7 cellular contexts compared by ENCODE assay signal in the genomic region with DNA sequence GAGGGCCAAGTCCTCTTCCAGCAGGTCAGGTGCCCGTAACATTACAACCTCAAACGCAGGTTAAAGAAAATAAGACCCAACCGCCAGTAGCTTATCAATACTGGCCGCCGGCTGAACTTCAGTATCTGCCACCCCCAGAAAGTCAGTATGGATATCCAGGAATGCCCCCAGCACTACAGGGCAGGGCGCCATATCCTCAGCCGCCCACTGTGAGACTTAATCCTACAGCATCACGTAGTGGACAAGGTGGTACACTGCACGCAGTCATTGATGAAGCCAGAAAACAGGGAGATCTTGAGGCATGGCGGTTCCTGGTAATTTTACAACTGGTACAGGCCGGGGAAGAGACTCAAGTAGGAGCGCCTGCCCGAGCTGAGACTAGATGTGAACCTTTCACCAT. TPM values are rescaled to one million over a fixed set of nuclear protein-coding genes. Genes with fewer than 3 reads are reported as not detected.
DNase-seq lines count a peak whose midpoint lies in the region; ATAC-seq, FAIRE-seq and TF ChIP-seq lines count a peak whose summit lies in the region.
"Not testable (repeated sequence)": the region's sequence is repeated elsewhere in the genome, so short reads cannot be mapped to it uniquely, and the experiment has no call there.

No MANE protein-coding gene starts in this region.

- POLR2A ChIA-PET in K562 (lab: Yijun Ruan, JAX): not testable (repeated sequence)

- DNase-seq in GM23248: peak; percentile 75
- DNase-seq in K562 (ENCODE audit: extremely low read depth in 1 of 4, low spot score in 3 of 4): peak; percentile 17 to 82 (median 34)
- peak in 2 of 5 donors; percentile 20 to 39 for DNase-seq in heart left ventricle

- ATAC-seq in HG03469 (IDR thresholded peaks at IDR 0.05; ENCODE audit: unreplicated experiment) (peak; percentile 78), K562 (peak; percentile 96), heart left ventricle (peak in 3 of 4 donors; percentile 56 to 78 (median 73))

- H4K20me1 ChIP-seq in GM23248 (ENCODE audit: insufficient read depth); SU-DHL-6 (ENCODE audit: low read depth, low read length); K562 (replicated peaks; ENCODE audit: control insufficient read depth, insufficient read depth, low read length); neural cell (ENCODE audit: insufficient read depth): not testable (repeated sequence)

- intact Hi-C loops in K562 (cut with micrococcal nuclease): not testable (repeated sequence)
- intact Hi-C loops in heart left ventricle (cut with DNase I): loop anchor here in 4 of 10 donors (10.0 kb wide), 2 partner anchors 531 to 841 kb away; no protein-coding TSS in a partner anchor

- not testable (repeated sequence) for BruUV-seq in K562 (replicated peaks; lab: Mats Ljungman, UMichigan)

- FAIRE-seq in K562 (lab: Jason Lieb, UNC): peak; percentile 82

- H3K4me2 ChIP-seq in GM23248 (ENCODE audit: unreplicated experiment); SU-DHL-6 (ENCODE audit: low read depth, low read length, poor library complexity, severe bottlenecking); neural cell (ENCODE audit: low read length): not testable (repeated sequence)
- H3K4me2 ChIP-seq in K562 (ENCODE audit: insufficient read depth, low read length): peak overlapping the region; percentile 25; the same call in 1 of the 2 replicates

- not testable (repeated sequence) for H3K36me3 ChIP-seq in GM23248 (ENCODE audit: low read depth); SU-DHL-6 (ENCODE audit: low read length); K562 (ENCODE audit: control insufficient read depth, insufficient read depth, low read length); heart left ventricle; neural cell (ENCODE audit: insufficient read depth, low read length)

- not testable (repeated sequence) for H3K4me3 ChIP-seq in GM23248; SU-DHL-6 (ENCODE audit: insufficient read depth, low read length, poor library complexity, severe bottlenecking); K562; heart left ventricle; neural cell (ENCODE audit: low read length)

- H3K4me1 ChIP-seq in GM23248 (ENCODE audit: insufficient read depth); K562 (replicated peaks in 1 of 2; ENCODE audit: control insufficient read depth in 2 of 2, insufficient read depth in 2 of 2, low read length in 2 of 2): not testable (repeated sequence)
- H3K4me1 ChIP-seq in heart left ventricle: peaks cover 0 to 18% (median 0%) of the 10 kb centered on the region in 12 donors

- not testable (repeated sequence) for H3K27ac ChIP-seq in GM23248; SU-DHL-6 (ENCODE audit: low read depth, low read length); heart left ventricle; neural cell (ENCODE audit: low read length)
- H3K27ac ChIP-seq in K562 (ENCODE audit: extremely low read depth, low read depth, low read length): 0 out of 3 replicates have a peak overlapping the region, but pooled peaks have one; percentile 21

- H3F3A ChIP-seq in GM23248 (ENCODE audit: insufficient read depth); neural cell (ENCODE audit: insufficient read depth, low read length, poor library complexity, severe bottlenecking): not testable (repeated sequence)
- H3F3A ChIP-seq in SU-DHL-6 (ENCODE audit: insufficient read depth): peaks cover 12% of the 10 kb centered on the region

- not testable (repeated sequence) for TF ChIP-seq EP300 in K562 (IDR thresholded peaks at IDR 0.05; ENCODE audit: low read length); neural cell (conservative IDR thresholded peaks at IDR 0.05; ENCODE audit: poor library complexity, severe bottlenecking)

- H2AFZ ChIP-seq in GM23248; SU-DHL-6 (ENCODE audit: low read depth, low read length, severe bottlenecking); neural cell (ENCODE audit: low read depth, low read length): not testable (repeated sequence)
- peak overlapping the region; percentile 80 for H2AFZ ChIP-seq in K562 (ENCODE audit: low read depth, low read length)

- H3K9me2 ChIP-seq in GM23248 (ENCODE audit: insufficient read depth); SU-DHL-6 (replicated peaks; ENCODE audit: insufficient read depth, low read length); neural cell (ENCODE audit: insufficient read depth, low read length): not testable (repeated sequence)

- not testable (repeated sequence) for H3K9ac ChIP-seq in GM23248; SU-DHL-6 (ENCODE audit: low read length); K562 (ENCODE audit: insufficient read depth in 1 of 2, low read depth in 2 of 2, low read length in 2 of 2); neural cell (ENCODE audit: low read length)

- H3K79me2 ChIP-seq in GM23248 (ENCODE audit: insufficient read depth); SU-DHL-6 (ENCODE audit: insufficient read depth, low read length); K562 (ENCODE audit: control insufficient read depth, insufficient read depth, low read length); neural cell (replicated peaks; ENCODE audit: insufficient read depth, low read length): not testable (repeated sequence)

- TF ChIP-seq CTCF in GM12874 (IDR thresholded peaks at IDR 0.05; ENCODE audit: insufficient read depth, low read depth, low read length): peak; percentile 44; the same call in 1 of the 2 replicates
- TF ChIP-seq CTCF in SU-DHL-6 (IDR thresholded peaks at IDR 0.05; ENCODE audit: insufficient read depth, low read length, poor library complexity, severe bottlenecking): peak; percentile 28
- peak; percentile 60 to 74 (median 69) for TF ChIP-seq CTCF in K562 (IDR thresholded peaks at IDR 0.05 in 2 of 3, conservative IDR thresholded peaks at IDR 0.05 in 1 of 3; ENCODE audit: insufficient read depth in 2 of 3, low read depth in 1 of 3, low read length in 3 of 3)
- TF ChIP-seq CTCF in heart left ventricle (IDR thresholded peaks at IDR 0.05): peak in 9 of 12 donors; percentile 23 to 56 (median 39)
- peak; percentile 42 for TF ChIP-seq CTCF in neural cell (IDR thresholded peaks at IDR 0.05; ENCODE audit: poor library complexity, severe bottlenecking)

- H3K9me1 ChIP-seq in K562 (ENCODE audit: control insufficient read depth, insufficient read depth, low read length): not testable (repeated sequence)

- 36 to 45% methylated on average over 13 of the region's 13 CpGs for WGBS in GM23248 (ENCODE audit: low coverage in 1 of 2, low lambda C conversion rate in 2 of 2, missing lambda C conversion rate in 2 of 2), 2 experiments
- 5% methylated on average over 8 of the region's 13 CpGs for WGBS in K562 (ENCODE audit: insufficient coverage, low coverage, missing lambda C conversion rate)
- WGBS in heart left ventricle, 4 donors: 54 to 74% (median 65%) methylated on average over 13 of the region's 13 CpGs

- not testable (repeated sequence) for H3K27me3 ChIP-seq in GM23248 (replicated peaks; ENCODE audit: insufficient read depth); SU-DHL-6 (ENCODE audit: low read length); K562 (ENCODE audit: control insufficient read depth in 2 of 2, insufficient read depth in 2 of 2, low read length in 2 of 2); heart left ventricle; neural cell (ENCODE audit: insufficient read depth, low read depth, low read length)

- peak; percentile 69 to 81 for TF ChIP-seq RAD21 in K562 (CRISPR knock-in tag; conservative IDR thresholded peaks at IDR 0.05 in 1 of 2, IDR thresholded peaks at IDR 0.05 in 1 of 2)
- TF ChIP-seq RAD21 in neural cell (conservative IDR thresholded peaks at IDR 0.05): not testable (repeated sequence)

- not testable (repeated sequence) for TF ChIP-seq POLR2A in K562 (conservative IDR thresholded peaks at IDR 0.05); heart left ventricle (IDR thresholded peaks at IDR 0.05)

- CTCF ChIA-PET in K562 (lab: Yijun Ruan, JAX; ENCODE audit: low intra/inter-chr PET ratio): interaction anchor here (0.6 kb wide), 1 partner anchor 1275 kb away, joined by 3 read pairs; no protein-coding TSS in a partner anchor

- H3K9me3 ChIP-seq in GM23248 (ENCODE audit: low read depth); SU-DHL-6 (ENCODE audit: insufficient read depth, low read length); K562 (replicated peaks; ENCODE audit: control insufficient read depth, insufficient read depth, low read depth, low read length); heart left ventricle; neural cell (ENCODE audit: low read length): not testable (repeated sequence)

- in situ Hi-C loops in GM23248 (cut with MboI); K562 (cut with MboI): not testable (repeated sequence)

RNA-seq across cellular contexts. Expression of a gene that starts 7.0 kb away (rescaled TPM):
- total RNA-seq in GM23248 (2014; rRNA removed; shearing (Covaris generic)): 578 and 733 TPM in 2 replicates
- polyA plus RNA-seq in GM23248 (2016; fragmentation: Nextera tagmentation; extraction: Ambion mirVana) (490 TPM in 2 replicates), K562 (2011; rRNA removed) (1,776 and 1,804 TPM in 2 replicates), K562 (2014; fragmentation: Illumina TruSeq; extraction: Trizol) (2,147 and 2,288 TPM in 2 replicates), K562 (2014; fragmentation: Nextera tagmentation; extraction: Ambion mirVana) (1,000 to 10,000 TPM; 1,189 to 1,198 TPM), K562 (2014; rRNA removed) (4,750 and 5,417 TPM in 2 replicates), heart left ventricle (1,000 to 10,000 TPM; 2,429 to 2,669 TPM), neural cell (2,626 and 2,767 TPM in 2 replicates)
- 302 and 379 TPM in 2 replicates for total RNA-seq in K562 (2011; cell fraction: chromatin; rRNA removed; ENCODE audit: low replicate concordance)
- total RNA-seq in K562 (2011; cell fraction: nucleolus; rRNA removed): 502 and 519 TPM in 2 replicates
- total RNA-seq in K562 (2011; cell fraction: nucleoplasm; rRNA removed): 556 and 741 TPM in 2 replicates
- total RNA-seq in K562 (2014; rRNA removed) (2,157 and 4,237 TPM in 2 replicates), K562 (2014; rRNA removed; fragmentation: Illumina TruSeq; extraction: Trizol) (1,726 and 1,992 TPM in 2 replicates), K562 (2015; rRNA removed; fragmentation: Illumina TruSeq; extraction: Trizol) (1,831 and 1,892 TPM in 2 replicates), K562 (2021) (1,401 and 1,590 TPM in 2 replicates), heart left ventricle (1,000 to 10,000 TPM in 2 of 9 donors, 100 to 1,000 TPM in 7; 673 to 1,075 (median 848) TPM)
- polyA plus RNA-seq in K562 (2011; cell fraction: cytosol; rRNA removed): 424 and 746 TPM in 2 replicates
- 459 and 780 TPM in 2 replicates for polyA plus RNA-seq in K562 (2011; cell fraction: nucleus; rRNA removed)
- 1,572 and 2,137 TPM in 2 replicates for polyA plus RNA-seq in K562 (2012)
- 621 and 719 TPM in 2 replicates for polyA minus RNA-seq in K562 (2011; rRNA and poly(A)+ RNA removed)
- 317 and 358 TPM in 2 replicates for polyA minus RNA-seq in K562 (2011; cell fraction: cytosol; rRNA and poly(A)+ RNA removed)
- 175 and 332 TPM in 2 replicates for polyA minus RNA-seq in K562 (2011; cell fraction: nucleus; rRNA and poly(A)+ RNA removed)
- 700 and 763 TPM in 2 replicates for polyA minus RNA-seq in neural cell

RNA-seq across cellular contexts. Expression of a gene that starts 16.6 kb away (rescaled TPM):
- total RNA-seq in GM23248 (2014; rRNA removed; shearing (Covaris generic)): 21.4 and 21.5 TPM in 2 replicates
- 8.5 and 8.7 TPM in 2 replicates for polyA plus RNA-seq in GM23248 (2016; fragmentation: Nextera tagmentation; extraction: Ambion mirVana)
- 32.5 and 111 TPM in 2 replicates for total RNA-seq in K562 (2011; cell fraction: chromatin; rRNA removed; ENCODE audit: low replicate concordance)
- total RNA-seq in K562 (2011; cell fraction: nucleolus; rRNA removed): 22.2 and 32.0 TPM in 2 replicates
- 39.2 and 53.8 TPM in 2 replicates for total RNA-seq in K562 (2011; cell fraction: nucleoplasm; rRNA removed)
- total RNA-seq in K562 (2014; rRNA removed): 23.7 and 23.8 TPM in 2 replicates
- total RNA-seq in K562 (2014; rRNA removed; fragmentation: Illumina TruSeq; extraction: Trizol): 26.2 and 28.2 TPM in 2 replicates
- total RNA-seq in K562 (2015; rRNA removed; fragmentation: Illumina TruSeq; extraction: Trizol): 25.1 and 26.3 TPM in 2 replicates
- 21.4 and 21.5 TPM in 2 replicates for total RNA-seq in K562 (2021)
- 25.3 and 31.9 TPM in 2 replicates for polyA plus RNA-seq in K562 (2011; rRNA removed)
- 6.1 and 8.5 TPM in 2 replicates for polyA plus RNA-seq in K562 (2011; cell fraction: cytosol; rRNA removed)
- polyA plus RNA-seq in K562 (2011; cell fraction: nucleus; rRNA removed): 17.0 and 18.8 TPM in 2 replicates
- 12.9 and 13.6 TPM in 2 replicates for polyA plus RNA-seq in K562 (2012)
- polyA plus RNA-seq in K562 (2014; fragmentation: Illumina TruSeq; extraction: Trizol): 18.8 and 20.9 TPM in 2 replicates
- 1 to 10 TPM; 6.2 to 7.2 TPM for polyA plus RNA-seq in K562 (2014; fragmentation: Nextera tagmentation; extraction: Ambion mirVana)
- polyA plus RNA-seq in K562 (2014; rRNA removed): 15.7 and 16.2 TPM in 2 replicates
- polyA minus RNA-seq in K562 (2011; rRNA and poly(A)+ RNA removed): 56.1 and 62.4 TPM in 2 replicates
- 23.7 and 26.0 TPM in 2 replicates for polyA minus RNA-seq in K562 (2011; cell fraction: cytosol; rRNA and poly(A)+ RNA removed)
- polyA minus RNA-seq in K562 (2011; cell fraction: nucleus; rRNA and poly(A)+ RNA removed): 26.4 and 30.4 TPM in 2 replicates
- total RNA-seq in heart left ventricle: 10 to 100 TPM in 5 of 9 donors, 1 to 10 TPM in 4; 8.6 to 12.9 (median 10.4) TPM
- polyA plus RNA-seq in heart left ventricle: 1 to 10 TPM; 4.6 to 6.0 TPM
- polyA plus RNA-seq in neural cell: 22.0 and 23.5 TPM in 2 replicates
- 80.1 and 86.7 TPM in 2 replicates for polyA minus RNA-seq in neural cell

RNA-seq across cellular contexts. Expression of a gene that starts 30.9 kb away (rescaled TPM):
- 9.8 and 25.8 TPM in 2 replicates for total RNA-seq in GM23248 (2014; rRNA removed; shearing (Covaris generic))
- polyA plus RNA-seq in GM23248 (2016; fragmentation: Nextera tagmentation; extraction: Ambion mirVana) (3.3 and 4.3 TPM in 2 replicates), K562 (2011; rRNA removed) (2.2 and 2.5 TPM in 2 replicates), K562 (2014; fragmentation: Illumina TruSeq; extraction: Trizol) (4.4 TPM in 2 replicates), K562 (2014; fragmentation: Nextera tagmentation; extraction: Ambion mirVana) (1 to 10 TPM; 2.0 to 3.2 TPM), K562 (2014; rRNA removed) (2.6 and 3.5 TPM in 2 replicates), heart left ventricle (1 to 10 TPM; 1.9 to 3.3 TPM), neural cell (45.2 and 52.9 TPM in 2 replicates)
- 6.5 and 17.2 TPM in 2 replicates for total RNA-seq in K562 (2011; cell fraction: chromatin; rRNA removed; ENCODE audit: low replicate concordance)
- 4.3 and 4.5 TPM in 2 replicates for total RNA-seq in K562 (2011; cell fraction: nucleolus; rRNA removed)
- total RNA-seq in K562 (2011; cell fraction: nucleoplasm; rRNA removed): 6.2 and 10.3 TPM in 2 replicates
- total RNA-seq in K562 (2014; rRNA removed) (3.6 and 4.3 TPM in 2 replicates), K562 (2014; rRNA removed; fragmentation: Illumina TruSeq; extraction: Trizol) (10.1 and 12.1 TPM in 2 replicates), K562 (2015; rRNA removed; fragmentation: Illumina TruSeq; extraction: Trizol) (8.2 and 8.5 TPM in 2 replicates), K562 (2021) (7.1 and 7.7 TPM in 2 replicates), heart left ventricle (10 to 100 TPM in 3 of 9 donors, 1 to 10 TPM in 6; 5.1 to 12.3 (median 6.9) TPM)
- polyA plus RNA-seq in K562 (2011; cell fraction: cytosol; rRNA removed): 0.67 and 1.8 TPM in 2 replicates
- polyA plus RNA-seq in K562 (2011; cell fraction: nucleus; rRNA removed): 2.7 and 2.9 TPM in 2 replicates
- polyA plus RNA-seq in K562 (2012): 2.4 and 3.0 TPM in 2 replicates
- polyA minus RNA-seq in K562 (2011; rRNA and poly(A)+ RNA removed): 8.8 and 10.8 TPM in 2 replicates
- polyA minus RNA-seq in K562 (2011; cell fraction: cytosol; rRNA and poly(A)+ RNA removed): 3.8 and 4.9 TPM in 2 replicates
- 4.2 and 5.1 TPM in 2 replicates for polyA minus RNA-seq in K562 (2011; cell fraction: nucleus; rRNA and poly(A)+ RNA removed)
- polyA minus RNA-seq in neural cell: 136 and 143 TPM in 2 replicates
